Comparison of ENCODE assay signal across 12 cellular contexts in genomic region chr10:104340692-104341091, GRCh38. TPM values are rescaled to one million over a fixed set of nuclear protein-coding genes. Genes with fewer than 3 reads are reported as not detected.
DNase-seq lines count a peak whose midpoint lies in the region; ATAC-seq and TF ChIP-seq lines count a peak whose summit lies in the region.
"Had no signal": no experiment of that assay in that cellular context is flagged by ENCODE, and none has a peak within 500 bp of the region (broad histone marks: within the 10 kb centered on the region; RNA-seq: fewer than 3 reads in every experiment).

No MANE protein-coding gene starts in this region.

- H3K36me3 ChIP-seq in PC-9 (ENCODE audit: low read depth) (no peaks in the 10 kb centered on the region), gastroesophageal sphincter (no peaks in the 10 kb centered on the region), prostate gland (no peaks in the 10 kb centered on the region)

- H3K79me2 ChIP-seq in PC-9 (ENCODE audit: low read depth), result peaks cover 26% of the 10 kb centered on the region

- POLR2A ChIA-PET in PC-9 (lab: Charles Lee; ENCODE audit: unreplicated experiment), result interaction anchor here (0.6 kb wide), 1 partner anchor 61 kb away, joined by 5 read pairs; no protein-coding TSS in a partner anchor

- peaks cover 22% of the 10 kb centered on the region for H3F3A ChIP-seq in PC-9 (ENCODE audit: insufficient read depth, low read depth)

- TF ChIP-seq POLR2A in gastroesophageal sphincter (IDR thresholded peaks at IDR 0.05) (no peak), prostate gland (IDR thresholded peaks at IDR 0.05) (no peak)

- ATAC-seq in gastroesophageal sphincter (no peak), HG03571 (IDR thresholded peaks at IDR 0.05; ENCODE audit: unreplicated experiment) (no peak), HG03565 (IDR thresholded peaks at IDR 0.05; ENCODE audit: unreplicated experiment) (no peak), GM19467 (IDR thresholded peaks at IDR 0.05; ENCODE audit: unreplicated experiment) (no peak)
- ATAC-seq: naive thymus-derived CD8-positive, alpha-beta T cell had no signal

- DNase-seq in PC-9 (no peak), prostate gland (ENCODE audit: low spot score) (no peak), NCI-H1105 treated with DMSO at 0.1 percent for 48 hours (lab: John Stamatoyannopoulos, UW) (no peak)
- DNase-seq: activated naive CD8-positive, alpha-beta T cell treated with anti-CD3 and anti-CD28 coated beads, Interleukin-2, amount 10 ng/mL, durations not matched to agents 7 days and 5 days; DMS153; effector CD8-positive, alpha-beta T cell; naive thymus-derived CD8-positive, alpha-beta T cell had no signal

- intact Hi-C loops in PC-9 (cut with micrococcal nuclease; ENCODE audit: unreplicated experiment) (no loop called here), prostate gland (cut with DNase I) (no loop called here)

- TF ChIP-seq CTCF in 22Rv1 (IDR thresholded peaks at IDR 0.05) (no peak), PC-9 (conservative IDR thresholded peaks at IDR 0.05) (no peak), gastroesophageal sphincter (IDR thresholded peaks at IDR 0.05) (no peak), prostate gland (IDR thresholded peaks at IDR 0.05) (no peak)

- no peaks in the 10 kb centered on the region; the same call in 1 of the 2 replicates for H4K20me1 ChIP-seq in PC-9 (ENCODE audit: insufficient read depth)

- no peaks in the 10 kb centered on the region for H3K9me3 ChIP-seq in PC-9 (ENCODE audit: insufficient read depth, low read depth)
- no peaks in the 10 kb centered on the region for H3K9me3 ChIP-seq in gastroesophageal sphincter
- H3K9me3 ChIP-seq in prostate gland, result no peaks in the 10 kb centered on the region

- no peaks in the 10 kb centered on the region for H3K27me3 ChIP-seq in PC-9 (ENCODE audit: insufficient read depth, low read depth)
- no peaks in the 10 kb centered on the region for H3K27me3 ChIP-seq in gastroesophageal sphincter
- H3K27me3 ChIP-seq in prostate gland (replicated peaks; ENCODE audit: insufficient read depth), result no peaks in the 10 kb centered on the region

- no peak for TF ChIP-seq EP300 in gastroesophageal sphincter (IDR thresholded peaks at IDR 0.05)

- H3K4me1 ChIP-seq in PC-9 (replicated peaks; ENCODE audit: insufficient read depth) (peaks cover 27% of the 10 kb centered on the region), gastroesophageal sphincter (peaks cover 11 to 30% (median 11%) of the 10 kb centered on the region in 3 donors), prostate gland (replicated peaks) (peaks cover 10% of the 10 kb centered on the region)

- CTCF ChIA-PET in PC-9 (lab: Charles Lee), result interaction anchor here (0.6 kb wide), 1 partner anchor 453 kb away, joined by 3 read pairs; no protein-coding TSS in a partner anchor

- H3K9me2 ChIP-seq in PC-9 (ENCODE audit: insufficient read depth), result no peaks in the 10 kb centered on the region

- no peak overlapping the region for H2AFZ ChIP-seq in PC-9

- H3K4me2 ChIP-seq in PC-9, result peak overlapping the region; percentile 92; the same call in 1 of the 2 replicates

- 83 to 86% methylated on average over 4 of the region's 4 CpGs for WGBS in gastroesophageal sphincter (ENCODE audit: low coverage in 1 of 2), 2 donors
- 73% methylated on average over 4 of the region's 4 CpGs for WGBS in prostate gland

- H3K4me3 ChIP-seq in PC-9, result no peak overlapping the region
- H3K4me3 ChIP-seq in gastroesophageal sphincter, result no peak overlapping the region
- no peak overlapping the region for H3K4me3 ChIP-seq in prostate gland

- H3K27ac ChIP-seq in 22Rv1, result peak overlapping the region; percentile 97
- H3K27ac ChIP-seq in PC-9, result peak overlapping the region; percentile 94; the same call in 1 of the 2 replicates
- peak overlapping the region; percentile 97 to 100 (median 99) for H3K27ac ChIP-seq in gastroesophageal sphincter
- H3K27ac ChIP-seq in prostate gland, result peak overlapping the region; percentile 96

- no TSS peak for BruUV-seq in PC-9 (replicated peaks; lab: Mats Ljungman, UMichigan)

RNA-seq across cellular contexts. Expression of gene ITPRIP, which starts 2.4 kb away (rescaled TPM):
- total RNA-seq in PC-9 (2021) (6.7 and 8.5 TPM in 2 replicates), gastroesophageal sphincter (10 to 100 TPM; 18.1 to 31.5 (median 22.8) TPM), prostate gland (10 to 100 TPM; 12.5 to 35.8 TPM)

RNA-seq across cellular contexts. Expression of gene CFAP58, which starts 12.9 kb away (rescaled TPM):
- total RNA-seq in PC-9 (2021) (0.15 and 0.31 TPM in 2 replicates), gastroesophageal sphincter (1 to 10 TPM in 3 of 4 donors, under 1 TPM in 1; 0.27 to 1.6 (median 1.3) TPM), prostate gland (1 to 10 TPM in 1 of 2 donors, under 1 TPM in 1; 0.05 to 1.9 TPM)
- total RNA-seq: naive thymus-derived CD8-positive, alpha-beta T cell had no signal
